ENCODE assay signal across 8 cellular contexts in the genomic region with DNA sequence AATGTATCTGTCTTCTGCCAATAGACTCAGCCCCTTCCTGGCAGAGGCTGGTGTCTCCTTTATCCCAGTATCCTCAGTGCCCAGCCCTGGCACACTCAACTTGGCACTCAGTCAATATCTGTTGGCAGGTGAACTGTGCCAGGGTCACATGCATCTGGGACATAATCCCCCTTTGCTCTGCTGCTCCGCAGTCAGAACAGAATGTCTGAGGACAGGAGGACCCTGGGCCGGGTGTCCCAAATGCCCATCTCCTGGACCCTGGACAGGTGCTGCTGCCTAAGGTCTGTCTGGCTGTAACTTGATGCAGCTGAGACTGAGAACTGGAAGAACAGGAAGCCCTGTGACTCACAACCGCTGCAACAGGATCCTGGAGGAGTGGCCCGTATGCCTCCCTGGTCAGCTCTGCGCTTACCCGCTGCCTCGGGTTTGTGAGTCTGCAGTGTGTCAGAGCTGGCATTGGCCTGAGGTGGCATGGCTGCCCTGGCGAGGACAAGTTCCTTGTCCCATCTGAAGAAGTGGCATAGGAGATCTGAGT. TPM values are rescaled to one million over a fixed set of nuclear protein-coding genes. Genes with fewer than 3 reads are reported as not detected.
DNase-seq lines count a peak whose midpoint lies in the region; TF ChIP-seq lines count a peak whose summit lies in the region.

No MANE protein-coding gene starts in this region.

- peak overlapping the region in 1 of 2 experiments; percentile 18 for H3K14ac ChIP-seq in mesenchymal stem cell (ENCODE audit: low read length in 2 of 2)

- peak overlapping the region; percentile 32; the same call in 1 of the 2 replicates for H3K27ac ChIP-seq in BLaER1
- H3K27ac ChIP-seq in mesenchymal stem cell (ENCODE audit: low read length, poor library complexity, severe bottlenecking) = peak overlapping the region; percentile 59
- peak overlapping the region; percentile 79 to 86 (median 84) for H3K27ac ChIP-seq in transverse colon

- peaks cover 2% of the 10 kb centered on the region for H3K79me1 ChIP-seq in mesenchymal stem cell (replicated peaks; ENCODE audit: low read length, poor library complexity, severe bottlenecking)

- intact Hi-C loops in transverse colon (cut with DNase I; ENCODE audit: low total_unique reads) = no loop called here

- DNase-seq in LHCN-M2 (ENCODE audit: low read depth) (peak; percentile 96), T1000 (lab: John Stamatoyannopoulos, UW) (peak; percentile 65), dedifferentiated amniotic fluid mesenchymal stem cell (ENCODE audit: extremely low spot score) (peak; percentile 91), mesenchymal stem cell (peak; percentile 91), transverse colon (peak; percentile 88), NK-92 (lab: John Stamatoyannopoulos, UW; ENCODE audit: unreplicated experiment) (no peak), NCI-H1436 treated with DMSO at 0.1 percent for 48 hours (lab: John Stamatoyannopoulos, UW) (no peak)

- no peak overlapping the region for H2BK120ac ChIP-seq in mesenchymal stem cell (ENCODE audit: low read depth, low read length)

- no peak for TF ChIP-seq CTCF in transverse colon (IDR thresholded peaks at IDR 0.05)

- H3K27me3 ChIP-seq in BLaER1 (no peaks in the 10 kb centered on the region), mesenchymal stem cell (ENCODE audit: control insufficient read depth in 1 of 2, insufficient read depth in 1 of 2, low read length in 2 of 2) (no peaks in the 10 kb centered on the region), transverse colon (no peaks in the 10 kb centered on the region)

- H4K20me1 ChIP-seq in BLaER1 = peaks cover 97% of the 10 kb centered on the region

- H2AK5ac ChIP-seq in mesenchymal stem cell (ENCODE audit: low read length, severe bottlenecking) = no peak overlapping the region

- peak; percentile 63 for TF ChIP-seq POLR2A in transverse colon (IDR thresholded peaks at IDR 0.05)

- no peak for TF ChIP-seq EP300 in transverse colon (IDR thresholded peaks at IDR 0.05; ENCODE audit: low read depth)

- WGBS in mesenchymal stem cell = 17% methylated on average over 8 of the region's 8 CpGs
- 27 to 60% methylated on average over 1 to 7 of the region's 8 CpGs for WGBS in transverse colon (ENCODE audit: low coverage in 1 of 2), 2 donors

- peak overlapping the region; percentile 80 to 96 for H2BK12ac ChIP-seq in mesenchymal stem cell (ENCODE audit: low read length in 2 of 2)

- no peak overlapping the region for H2BK15ac ChIP-seq in mesenchymal stem cell (ENCODE audit: low read depth, poor library complexity, severe bottlenecking)

- H3K4me3 ChIP-seq in BLaER1 (no peak overlapping the region), mesenchymal stem cell (ENCODE audit: insufficient read depth in 1 of 2, low read depth in 1 of 2, low read length in 2 of 2) (peak overlapping the region in 1 of 2 experiments; percentile 43), transverse colon (no peak overlapping the region)

- H3K23ac ChIP-seq in mesenchymal stem cell (ENCODE audit: low read length in 2 of 2) = peak overlapping the region in 1 of 2 experiments; percentile 26

- H3K9ac ChIP-seq in BLaER1 (peak overlapping the region; percentile 25; the same call in 1 of the 2 replicates), mesenchymal stem cell (ENCODE audit: low read length) (peak overlapping the region; percentile 84)

- in situ Hi-C loops in transverse colon (cut with MboI; ENCODE audit: low pct_ligation_motif_present in 1 of 4, low pct_unique_long_range_greater_than_20kb in 1 of 4, low sequenced_read_pairs in 3 of 4) = no loop called here

- H4K91ac ChIP-seq in mesenchymal stem cell (ENCODE audit: low read length) = peak overlapping the region; percentile 78

- H3K18ac ChIP-seq in mesenchymal stem cell (ENCODE audit: low read depth in 1 of 2, low read length in 2 of 2) = peak overlapping the region; percentile 40 to 95

- H3K4me2 ChIP-seq in BLaER1 (peak overlapping the region; percentile 93), mesenchymal stem cell (ENCODE audit: low read length, poor library complexity, severe bottlenecking) (no peak overlapping the region)

- peak overlapping the region; percentile 53 for H2AFZ ChIP-seq in mesenchymal stem cell (ENCODE audit: low read depth, low read length)

- H3K36me3 ChIP-seq in BLaER1 (peaks cover 60% of the 10 kb centered on the region), mesenchymal stem cell (ENCODE audit: control insufficient read depth in 1 of 2, insufficient read depth in 2 of 2, low read depth in 1 of 2, low read length in 2 of 2) (peaks cover 0 to 17% of the 10 kb centered on the region in 2 experiments), transverse colon (no peaks in the 10 kb centered on the region)

- H4K8ac ChIP-seq in mesenchymal stem cell (ENCODE audit: low read length) = peak overlapping the region; percentile 86

- H3K9me3 ChIP-seq in BLaER1 (no peaks in the 10 kb centered on the region; the same call in 1 of the 2 replicates), mesenchymal stem cell (ENCODE audit: control insufficient read depth, low read length) (no peaks in the 10 kb centered on the region), transverse colon (no peaks in the 10 kb centered on the region)

- peaks cover 100% of the 10 kb centered on the region for H3K4me1 ChIP-seq in BLaER1
- peaks cover 22% of the 10 kb centered on the region for H3K4me1 ChIP-seq in mesenchymal stem cell (ENCODE audit: control insufficient read depth, insufficient read depth, low read depth, low read length)
- H3K4me1 ChIP-seq in transverse colon = peaks cover 32 to 96% (median 55%) of the 10 kb centered on the region in 4 donors

- no peak overlapping the region for H2BK5ac ChIP-seq in mesenchymal stem cell (ENCODE audit: low read depth, low read length, poor library complexity, severe bottlenecking)

- H3K4ac ChIP-seq in mesenchymal stem cell (ENCODE audit: low read depth in 1 of 2, low read length in 2 of 2) = peak overlapping the region; percentile 62 to 89

RNA-seq across cellular contexts. Expression of gene HK2, which starts 11.4 kb away (rescaled TPM):
- total RNA-seq in LHCN-M2 (2014; rRNA removed) = 8.5 and 9.8 TPM in 2 replicates
- polyA plus RNA-seq in LHCN-M2 (2012) = 8.1 TPM
- polyA plus RNA-seq in mesenchymal stem cell (2013, experiment 1 of 2) = 12.1 TPM
- polyA plus RNA-seq in mesenchymal stem cell (2013, experiment 2 of 2) = 11.3 TPM
- 100 to 1,000 TPM; 104 to 175 (median 131) TPM for total RNA-seq in transverse colon

Comparison
In these comparisons a context has a peak if more than half of its experiments do, and no peak if none do; other contexts are left out.
1. H3K27ac ChIP-seq: peak in every context shown above with its lines; median percentile 84 in transverse colon; 59 in mesenchymal stem cell; 32 in BLaER1.
2. DNase-seq: peak in LHCN-M2 (single experiment), T1000 (single experiment), dedifferentiated amniotic fluid mesenchymal stem cell (single experiment), mesenchymal stem cell (single experiment) and transverse colon (single experiment); none in NK-92 (single experiment) and NCI-H1436 treated with DMSO at 0.1 percent for 48 hours (single experiment).